In genomic region chr6:30102701-30103629, GRCh38 we compare ENCODE assay signal across 8 cellular contexts. TPM values are rescaled to one million over a fixed set of nuclear protein-coding genes. Genes with fewer than 3 reads are reported as not detected.
A peak's percentile ranks its signal among the peaks of the same experiment; 100 is the strongest.
DNase-seq lines count a peak whose midpoint lies in the region; ATAC-seq and TF ChIP-seq lines count a peak whose summit lies in the region.

No MANE protein-coding gene starts in this region.

- H3K27ac Mint-ChIP-seq in activated naive CD4-positive, alpha-beta T cell treated with anti-CD3 and anti-CD28 coated beads, Interleukin-2, amount 50 U/mL, for 72 hours, result peak overlapping the region in 1 of 2 donors; percentile 74

- peak overlapping the region; percentile 74 for H2AFZ ChIP-seq in SK-N-SH (ENCODE audit: low read depth)

- no peaks in the 10 kb centered on the region for H3K9me3 ChIP-seq in SK-N-SH
- H3K9me3 ChIP-seq in ovary, result no peaks in the 10 kb centered on the region
- H3K9me3 ChIP-seq in thoracic aorta, result no peaks in the 10 kb centered on the region

- H3K27me3 ChIP-seq in SK-N-SH (ENCODE audit: insufficient read depth) (peaks cover 65% of the 10 kb centered on the region), ovary (no peaks in the 10 kb centered on the region), thoracic aorta (replicated peaks; ENCODE audit: insufficient read depth) (peaks cover 18% of the 10 kb centered on the region)

- no peak for TF ChIP-seq POLR2A in ovary (IDR thresholded peaks at IDR 0.05)

- H3K36me3 ChIP-seq in SK-N-SH (replicated peaks in 1 of 2; ENCODE audit: control insufficient read depth in 1 of 2, insufficient read depth in 2 of 2, low read length in 1 of 2) (no peaks in the 10 kb centered on the region), ovary (no peaks in the 10 kb centered on the region), thoracic aorta (no peaks in the 10 kb centered on the region)

- TF ChIP-seq CTCF in SK-N-SH (IDR thresholded peaks at IDR 0.05), result peak; percentile 88
- peak; percentile 59 to 70 (median 68) for TF ChIP-seq CTCF in ovary (IDR thresholded peaks at IDR 0.05)
- TF ChIP-seq CTCF in thoracic aorta (IDR thresholded peaks at IDR 0.05), result peak; percentile 88

- peak overlapping the region; percentile 85 for H3K4me2 ChIP-seq in SK-N-SH

- CTCF ChIA-PET in SK-N-SH (lab: Yijun Ruan, JAX), result interaction anchor here (0.6 to 8.9 kb wide), 39 partner anchors 9 to 1079 kb away, joined by 3 to 207 read pairs (median 4); partner anchors contain the start of genes TRIM26, TRIM31 and TRIM40

- H3K4me3 ChIP-seq in SK-N-SH (ENCODE audit: low read depth in 2 of 2, low read length in 1 of 2), result peak overlapping the region; percentile 37 to 64
- peak overlapping the region; percentile 30 for H3K4me3 ChIP-seq in ovary
- H3K4me3 ChIP-seq in thoracic aorta, result peak overlapping the region; percentile 70

- 14% methylated on average over 31 of the region's 32 CpGs for WGBS in SK-N-SH (ENCODE audit: low lambda C conversion rate)
- WGBS in ovary, 3 donors, result 14 to 15% (median 14%) methylated on average over 32 of the region's 32 CpGs

- H4K20me1 ChIP-seq in SK-N-SH (ENCODE audit: insufficient read depth), result no peaks in the 10 kb centered on the region

- no peak overlapping the region for H3K9ac ChIP-seq in SK-N-SH

- peak; percentile 79 to 83 for ATAC-seq in activated naive CD4-positive, alpha-beta T cell treated with anti-CD3 and anti-CD28 coated beads, Interleukin-2, amount 50 U/mL, for 72 hours
- ATAC-seq in Right ventricle myocardium inferior (peak; percentile 88), thoracic aorta (ENCODE audit: insufficient number of reproducible peaks, low FRiP score, low read depth) (peak; percentile 72)

- H3K79me2 ChIP-seq in SK-N-SH (ENCODE audit: insufficient read depth), result no peaks in the 10 kb centered on the region

- no peaks in the 10 kb centered on the region for H3K36me3 Mint-ChIP-seq in activated naive CD4-positive, alpha-beta T cell treated with anti-CD3 and anti-CD28 coated beads, Interleukin-2, amount 50 U/mL, for 72 hours

- DNase-seq in COR-L47 (lab: John Stamatoyannopoulos, UW), result peak; percentile 79
- peak; percentile 66 for DNase-seq in GOT3 (lab: John Stamatoyannopoulos, UW)
- peak; percentile 89 for DNase-seq in NAMALWA (ENCODE audit: low spot score)
- DNase-seq in SK-N-SH, result peak; percentile 84
- peak; percentile 81 to 84 for DNase-seq in activated naive CD4-positive, alpha-beta T cell treated with anti-CD3 and anti-CD28 coated beads, Interleukin-2, amount 50 U/mL, for 72 hours (ENCODE audit: low spot score in 2 of 2)
- peak; percentile 89 for DNase-seq in Right ventricle myocardium inferior (ENCODE audit: missing footprints)
- DNase-seq in ovary, result peak; percentile 75 to 88 (median 77)
- peak; percentile 69 for DNase-seq in thoracic aorta (ENCODE audit: low spot score)

- H3K9me3 Mint-ChIP-seq in activated naive CD4-positive, alpha-beta T cell treated with anti-CD3 and anti-CD28 coated beads, Interleukin-2, amount 50 U/mL, for 72 hours, result no peaks in the 10 kb centered on the region

- H3K4me1 ChIP-seq in SK-N-SH (ENCODE audit: control insufficient read depth in 1 of 2, insufficient read depth in 2 of 2, low read depth in 1 of 2, low read length in 1 of 2) (peaks cover 5 to 11% of the 10 kb centered on the region in 2 experiments; a peak in 2 of 4 replicates), ovary (ENCODE audit: insufficient read depth) (peaks cover 14% of the 10 kb centered on the region), thoracic aorta (ENCODE audit: control insufficient read depth in 1 of 2, low read depth in 2 of 2) (peaks cover 8 to 27% of the 10 kb centered on the region in 2 donors)

- intact Hi-C loops in Right ventricle myocardium inferior (cut with DNase I), result loop anchor here (1.0 to 2.0 kb wide), 2 partner anchors 28 to 68 kb away; no protein-coding TSS in a partner anchor
- intact Hi-C loops in ovary (cut with DNase I), result loop anchor here in 1 of 4 donors (2.0 kb wide), 1 partner anchor 24 kb away; no protein-coding TSS in a partner anchor

- peaks cover 6% of the 10 kb centered on the region for H3F3A ChIP-seq in SK-N-SH (replicated peaks; ENCODE audit: insufficient read depth)

- TF ChIP-seq RAD21 in SK-N-SH (IDR thresholded peaks at IDR 0.05; ENCODE audit: low read length), result peak; percentile 80

- no peak for TF ChIP-seq EP300 in SK-N-SH (IDR thresholded peaks at IDR 0.05; ENCODE audit: borderline replicate concordance in 1 of 2, low read depth in 1 of 2, low read length in 1 of 2)
- TF ChIP-seq EP300 in ovary (IDR thresholded peaks at IDR 0.05), result no peak

- H3K27ac ChIP-seq in SK-N-SH (ENCODE audit: low read depth in 2 of 2, low read length in 1 of 2) (no peak overlapping the region), ovary (peak overlapping the region in 1 of 2 donors; percentile 53), thoracic aorta (peak overlapping the region in 1 of 2 donors; percentile 39)

- POLR2A ChIA-PET in SK-N-SH (lab: Yijun Ruan, JAX), result interaction anchor here (1.3 kb wide), 1 partner anchor 36 kb away, joined by 6 read pairs; the partner anchor contains the start of gene PPP1R11

- no peaks in the 10 kb centered on the region for H3K9me2 ChIP-seq in SK-N-SH

TF ChIP-seq in SK-N-SH, 30 proteins besides CTCF, POLR2A, EP300 and RAD21:
- TF ChIP-seq NFIC (IDR thresholded peaks at IDR 0.05; ENCODE audit: borderline replicate concordance) (no peak), SMC3 (IDR thresholded peaks at IDR 0.05; ENCODE audit: low read depth, low read length) (peak; percentile 72)
TF ChIP-seq in SK-N-SH: peak in this region for 1.

RNA-seq across cellular contexts. Expression of gene TRIM31, which starts 9.9 kb away (rescaled TPM):
- polyA plus RNA-seq in SK-N-SH (2012; rRNA removed) (not detected in 2 replicates), ovary (not detected)
- not detected in 2 replicates for polyA plus RNA-seq in SK-N-SH (2012; cell fraction: cytosol; rRNA removed)
- polyA plus RNA-seq in SK-N-SH (2012; cell fraction: nucleus; rRNA removed), result not detected in 2 replicates
- not detected for total RNA-seq in activated naive CD4-positive, alpha-beta T cell treated with anti-CD3 and anti-CD28 coated beads, Interleukin-2, amount 50 U/mL, for 72 hours
- total RNA-seq in Right ventricle myocardium inferior (not detected), ovary (not detected), thoracic aorta (1 to 10 TPM in 1 of 2 donors, not detected in 1; 2.0 TPM)

RNA-seq across cellular contexts. Expression of gene RNF39, which starts 27.4 kb away (rescaled TPM):
- polyA plus RNA-seq in SK-N-SH (2012; rRNA removed), result not detected in 2 replicates
- polyA plus RNA-seq in SK-N-SH (2012; cell fraction: cytosol; rRNA removed), result not detected in 2 replicates
- polyA plus RNA-seq in SK-N-SH (2012; cell fraction: nucleus; rRNA removed), result 0.02 TPM in 1 of 2 replicates, not detected in the other
- not detected for total RNA-seq in activated naive CD4-positive, alpha-beta T cell treated with anti-CD3 and anti-CD28 coated beads, Interleukin-2, amount 50 U/mL, for 72 hours
- total RNA-seq in Right ventricle myocardium inferior, result not detected
- total RNA-seq in ovary, result 1 to 10 TPM in 3 of 7 donors, under 1 TPM in 3, not detected in 1; 0.28 to 3.1 (median 0.97) TPM
- polyA plus RNA-seq in ovary, result 1 to 10 TPM in 1 of 2 donors, under 1 TPM in 1; 0.57 to 1.1 TPM
- total RNA-seq in thoracic aorta, result not detected

RNA-seq across cellular contexts. Expression of gene TRIM40, which starts 33.0 kb away (rescaled TPM):
- polyA plus RNA-seq in SK-N-SH (2012; rRNA removed) (not detected in 2 replicates), ovary (not detected)
- polyA plus RNA-seq in SK-N-SH (2012; cell fraction: cytosol; rRNA removed), result not detected in 2 replicates
- not detected in 2 replicates for polyA plus RNA-seq in SK-N-SH (2012; cell fraction: nucleus; rRNA removed)
- total RNA-seq in activated naive CD4-positive, alpha-beta T cell treated with anti-CD3 and anti-CD28 coated beads, Interleukin-2, amount 50 U/mL, for 72 hours, result under 1 TPM in 1 of 2 donors, not detected in 1; 0.12 TPM
- total RNA-seq in Right ventricle myocardium inferior (not detected), ovary (not detected), thoracic aorta (not detected)

RNA-seq across cellular contexts. Expression of gene PPP1R11, which starts 36.0 kb away (rescaled TPM):
- 46.8 and 52.8 TPM in 2 replicates for polyA plus RNA-seq in SK-N-SH (2012; rRNA removed)
- 48.0 and 48.5 TPM in 2 replicates for polyA plus RNA-seq in SK-N-SH (2012; cell fraction: cytosol; rRNA removed)
- polyA plus RNA-seq in SK-N-SH (2012; cell fraction: nucleus; rRNA removed), result 26.3 and 37.4 TPM in 2 replicates
- total RNA-seq in activated naive CD4-positive, alpha-beta T cell treated with anti-CD3 and anti-CD28 coated beads, Interleukin-2, amount 50 U/mL, for 72 hours, result 10 to 100 TPM; 48.5 to 53.3 TPM
- 44.3 TPM for total RNA-seq in Right ventricle myocardium inferior
- 10 to 100 TPM; 27.8 to 50.8 (median 43.2) TPM for total RNA-seq in ovary
- 100 to 1,000 TPM in 1 of 2 donors, 10 to 100 TPM in 1; 48.6 to 114 TPM for polyA plus RNA-seq in ovary
- total RNA-seq in thoracic aorta, result 10 to 100 TPM; 25.2 to 45.5 TPM

RNA-seq across cellular contexts. Expression of gene POLR1H, which starts 41.9 kb away (rescaled TPM):
- polyA plus RNA-seq in SK-N-SH (2012; rRNA removed), result 30.0 and 40.6 TPM in 2 replicates
- polyA plus RNA-seq in SK-N-SH (2012; cell fraction: cytosol; rRNA removed), result 28.9 and 34.9 TPM in 2 replicates
- polyA plus RNA-seq in SK-N-SH (2012; cell fraction: nucleus; rRNA removed), result 25.1 and 27.9 TPM in 2 replicates
- 10 to 100 TPM; 52.7 to 65.6 TPM for total RNA-seq in activated naive CD4-positive, alpha-beta T cell treated with anti-CD3 and anti-CD28 coated beads, Interleukin-2, amount 50 U/mL, for 72 hours
- total RNA-seq in Right ventricle myocardium inferior, result 13.1 TPM
- 10 to 100 TPM; 23.9 to 37.9 (median 28.3) TPM for total RNA-seq in ovary
- 10 to 100 TPM; 23.1 to 46.6 TPM for polyA plus RNA-seq in ovary
- total RNA-seq in thoracic aorta, result 10 to 100 TPM; 11.2 to 19.1 TPM
